Comparison of ENCODE assay signal across 16 cellular contexts in genomic region chr22:20988573-20989322, GRCh38. TPM values are rescaled to one million over a fixed set of nuclear protein-coding genes. Genes with fewer than 3 reads are reported as not detected.
DNase-seq lines count a peak whose midpoint lies in the region; ATAC-seq and TF ChIP-seq lines count a peak whose summit lies in the region.
"Had no signal": no experiment of that assay in that cellular context is flagged by ENCODE, and none has a peak within 500 bp of the region (broad histone marks: within the 10 kb centered on the region; RNA-seq: fewer than 3 reads in every experiment).

No MANE protein-coding gene starts in this region.

- no peak overlapping the region for H2BK15ac ChIP-seq in neuronal stem cell (ENCODE audit: low read length)

- H3K4me3 ChIP-seq in BLaER1, result no peak overlapping the region
- H3K4me3 ChIP-seq in Panc1 (ENCODE audit: low read depth in 2 of 2, low read length in 2 of 2), result no peak overlapping the region
- H3K4me3 ChIP-seq in neuronal stem cell (ENCODE audit: low read length in 2 of 2), result peak overlapping the region in 1 of 2 donors; percentile 5

- no TSS peak for BruUV-seq in Panc1 (replicated peaks; lab: Mats Ljungman, UMichigan)

- H3K4me1 ChIP-seq in BLaER1 (peaks cover 22% of the 10 kb centered on the region), Panc1 (ENCODE audit: control insufficient read depth, insufficient read depth, low read length) (no peaks in the 10 kb centered on the region), neuronal stem cell (ENCODE audit: control insufficient read depth in 2 of 2, insufficient read depth in 1 of 2, low read depth in 1 of 2, low read length in 2 of 2) (no peaks in the 10 kb centered on the region)

- intact Hi-C loops in Panc1 (cut with micrococcal nuclease; ENCODE audit: unreplicated experiment), result no loop called here

- 0 out of 2 replicates have a peak overlapping the region, but pooled peaks have one; percentile 23 for H3K27ac ChIP-seq in BLaER1
- no peak overlapping the region for H3K27ac ChIP-seq in Panc1 (ENCODE audit: low read length)
- no peak overlapping the region for H3K27ac ChIP-seq in neuronal stem cell (replicated peaks; ENCODE audit: low read length)
- no peak overlapping the region for H3K27ac ChIP-seq in caudate nucleus (ENCODE audit: low read depth, low read length)
- H3K27ac ChIP-seq: 22Rv1 had no signal

- H3K36me3 ChIP-seq in BLaER1, result peaks cover 90% of the 10 kb centered on the region
- no peaks in the 10 kb centered on the region for H3K36me3 ChIP-seq in Panc1 (ENCODE audit: control insufficient read depth, insufficient read depth, low read length)
- peaks cover 39 to 73% of the 10 kb centered on the region in 2 donors for H3K36me3 ChIP-seq in neuronal stem cell (replicated peaks in 1 of 2; ENCODE audit: control insufficient read depth in 2 of 2, insufficient read depth in 2 of 2, low read length in 2 of 2)

- H3K14ac ChIP-seq in neuronal stem cell (ENCODE audit: low read length), result no peak overlapping the region

- no peaks in the 10 kb centered on the region for H3K9me3 ChIP-seq in BLaER1
- H3K9me3 ChIP-seq in Panc1 (ENCODE audit: control insufficient read depth, insufficient read depth, low read depth, low read length), result no peaks in the 10 kb centered on the region
- H3K9me3 ChIP-seq in neuronal stem cell (replicated peaks in 1 of 2; ENCODE audit: control insufficient read depth in 2 of 2, insufficient read depth in 1 of 2, low read depth in 1 of 2, low read length in 2 of 2), result no peaks in the 10 kb centered on the region

- H3K27me3 ChIP-seq in BLaER1 (no peaks in the 10 kb centered on the region), Panc1 (ENCODE audit: control insufficient read depth, insufficient read depth, low read length) (no peaks in the 10 kb centered on the region), neuronal stem cell (ENCODE audit: control insufficient read depth in 3 of 3, insufficient read depth in 3 of 3, low read depth in 1 of 3, low read length in 3 of 3) (no peaks in the 10 kb centered on the region)

- peak overlapping the region; percentile 28 for H3K18ac ChIP-seq in neuronal stem cell (ENCODE audit: low read length)

- no peak overlapping the region for H3K9ac ChIP-seq in BLaER1
- peak overlapping the region; percentile 50 for H3K9ac ChIP-seq in neuronal stem cell (ENCODE audit: low read depth, low read length, poor library complexity)

- no peak overlapping the region for H4K8ac ChIP-seq in neuronal stem cell (ENCODE audit: low read depth, low read length)

- no peak overlapping the region for H2BK12ac ChIP-seq in neuronal stem cell (ENCODE audit: low read length)

- peak overlapping the region; percentile 89 for H3K23ac ChIP-seq in neuronal stem cell (ENCODE audit: low read depth, low read length, poor library complexity)

- in situ Hi-C loops in Panc1 (cut with HindIII; ENCODE audit: low pct_unique_long_range_greater_than_20kb, low sequenced_read_pairs), result no loop called here

- peak overlapping the region; percentile 64 for H3K4me2 ChIP-seq in BLaER1
- no peak overlapping the region for H3K4me2 ChIP-seq in neuronal stem cell (ENCODE audit: insufficient read depth, low read length, poor library complexity, severe bottlenecking)

- peaks cover 3% of the 10 kb centered on the region for H3K79me1 ChIP-seq in neuronal stem cell (ENCODE audit: low read depth, low read length)

- peaks cover 4% of the 10 kb centered on the region; the same call in 1 of the 2 replicates for H4K20me1 ChIP-seq in BLaER1

- CTCF ChIA-PET in Panc1 (lab: Charles Lee), result no interaction called here

- no peak overlapping the region for H3K27ac Mint-ChIP-seq in chondrocyte (ENCODE audit: unreplicated experiment)
- H3K27ac Mint-ChIP-seq: CD4-positive, CD25-positive, alpha-beta regulatory T cell had no signal

- peaks cover 5% of the 10 kb centered on the region for H3K4me1 Mint-ChIP-seq in chondrocyte (ENCODE audit: low read depth)

- H3K36me3 Mint-ChIP-seq in chondrocyte (ENCODE audit: low read depth), result peaks cover 9% of the 10 kb centered on the region

- POLR2A ChIA-PET in Panc1 (lab: Charles Lee), result interaction anchor here (1.3 kb wide), 1 partner anchor 11 kb away, joined by 3 read pairs; no protein-coding TSS in a partner anchor

- H3K9me3 Mint-ChIP-seq in chondrocyte (ENCODE audit: low read depth), result no peaks in the 10 kb centered on the region
- H3K9me3 Mint-ChIP-seq: CD4-positive, CD25-positive, alpha-beta regulatory T cell had no signal

- no peak for DNase-seq in Panc1 (ENCODE audit: low read depth, low spot score)
- peak; percentile 87 for DNase-seq in chondrocyte (ENCODE audit: low spot score)
- no peak for DNase-seq in neuronal stem cell (ENCODE audit: low spot score)
- no peak for DNase-seq in caudate nucleus (lab: John Stamatoyannopoulos, UW)
- no peak for DNase-seq in T-helper 1 cell
- DNase-seq: CD4-positive, CD25-positive, alpha-beta regulatory T cell; IMR-90 had no signal

- H3K4ac ChIP-seq in neuronal stem cell (ENCODE audit: low read length), result peak overlapping the region; percentile 6

- H2AFZ ChIP-seq in neuronal stem cell (ENCODE audit: low read length), result no peak overlapping the region

- no peak overlapping the region for H3K4me3 Mint-ChIP-seq in chondrocyte (ENCODE audit: unreplicated experiment)

- no peak overlapping the region for H2AK5ac ChIP-seq in neuronal stem cell (ENCODE audit: low read depth, low read length)

- peak overlapping the region; percentile 31 for H2BK120ac ChIP-seq in neuronal stem cell (ENCODE audit: low read depth, low read length)

- H2BK5ac ChIP-seq in neuronal stem cell (ENCODE audit: low read length), result no peak overlapping the region

- TF ChIP-seq CTCF in Panc1 (IDR thresholded peaks at IDR 0.05), result no peak
- no peak for TF ChIP-seq CTCF in chondrocyte (IDR thresholded peaks at IDR 0.05)

- no peaks in the 10 kb centered on the region for H3K27me3 Mint-ChIP-seq in chondrocyte (ENCODE audit: low read depth)
- H3K27me3 Mint-ChIP-seq: CD4-positive, CD25-positive, alpha-beta regulatory T cell had no signal

- ATAC-seq in Panc1, result 0 out of 2 replicates have a peak, but pooled peaks have one; percentile 31
- no peak for ATAC-seq in GM21619 (IDR thresholded peaks at IDR 0.05; ENCODE audit: unreplicated experiment)
- ATAC-seq in HG02610 (IDR thresholded peaks at IDR 0.05; ENCODE audit: unreplicated experiment), result no peak
- ATAC-seq: HCT116 had no signal

- no peak overlapping the region for H4K91ac ChIP-seq in neuronal stem cell (ENCODE audit: low read depth, low read length, poor library complexity)

- WGBS in neuronal stem cell (ENCODE audit: extremely low coverage in 2 of 2, insufficient read length in 2 of 2, insufficient replicate concordance in 1 of 2), 2 donors, result no CpG with 5 or more reads among the region's 16 CpGs

RNA-seq across cellular contexts. Expression of gene LZTR1, which starts 6.7 kb away (rescaled TPM):
- total RNA-seq in Panc1 (2021; ENCODE audit: unreplicated experiment) (40.2 TPM), chondrocyte (86.4 to 103 TPM (median 87.0 TPM) in 3 replicates)
- 30.9 TPM for polyA plus RNA-seq in Panc1 (2012; ENCODE audit: insufficient read length)
- 16.5 TPM for polyA plus RNA-seq in neuronal stem cell (2013, experiment 1 of 2)
- 16.1 TPM for polyA plus RNA-seq in neuronal stem cell (2013, experiment 2 of 2)

RNA-seq across cellular contexts. Expression of gene THAP7, which starts 13.2 kb away (rescaled TPM):
- total RNA-seq in Panc1 (2021; ENCODE audit: unreplicated experiment) (23.5 TPM), chondrocyte (15.7 to 22.5 TPM (median 17.2 TPM) in 3 replicates)
- polyA plus RNA-seq in Panc1 (2012; ENCODE audit: insufficient read length), result 27.8 TPM
- polyA plus RNA-seq in neuronal stem cell (2013, experiment 1 of 2), result 26.5 TPM
- polyA plus RNA-seq in neuronal stem cell (2013, experiment 2 of 2), result 28.4 TPM

RNA-seq across cellular contexts. Expression of gene AIFM3, which starts 21.7 kb away (rescaled TPM):
- total RNA-seq in Panc1 (2021; ENCODE audit: unreplicated experiment) (2.7 TPM), chondrocyte (0.47 TPM in 1 of 3 replicates, not detected in the others)
- 3.0 TPM for polyA plus RNA-seq in Panc1 (2012; ENCODE audit: insufficient read length)
- polyA plus RNA-seq in neuronal stem cell (2013, experiment 1 of 2), result 3.9 TPM
- polyA plus RNA-seq in neuronal stem cell (2013, experiment 2 of 2), result 4.0 TPM
- total RNA-seq: A673, H4 had no signal
- polyA plus RNA-seq: CD4-positive, CD25-positive, alpha-beta regulatory T cell had no signal

RNA-seq across cellular contexts. Expression of gene P2RX6, which starts 26.2 kb away (rescaled TPM):
- total RNA-seq in Panc1 (2021; ENCODE audit: unreplicated experiment) (0.46 TPM), chondrocyte (2.1 to 4.9 TPM (median 2.2 TPM) in 3 replicates)
- 0.17 TPM for polyA plus RNA-seq in Panc1 (2012; ENCODE audit: insufficient read length)
- 0.43 TPM for polyA plus RNA-seq in neuronal stem cell (2013, experiment 1 of 2)
- polyA plus RNA-seq in neuronal stem cell (2013, experiment 2 of 2), result 0.53 TPM

RNA-seq across cellular contexts. Expression of gene SLC7A4, which starts 43.6 kb away (rescaled TPM):
- not detected for total RNA-seq in Panc1 (2021; ENCODE audit: unreplicated experiment)
- not detected for polyA plus RNA-seq in Panc1 (2012; ENCODE audit: insufficient read length)
- total RNA-seq in chondrocyte, result 0.22 to 0.28 TPM in 2 of 3 replicates, not detected in the other
- 0.18 TPM for polyA plus RNA-seq in neuronal stem cell (2013, experiment 1 of 2)
- polyA plus RNA-seq in neuronal stem cell (2013, experiment 2 of 2), result 0.24 TPM
- total RNA-seq: A673; CD4-positive, CD25-positive, alpha-beta regulatory T cell; Daoy; H4; HT-29; IMR-90 had no signal
